ENCODE assay signal across 21 cellular contexts in genomic region chr3:64815691-64816225, GRCh38.
DNase-seq lines count a peak whose midpoint lies in the region; ATAC-seq and TF ChIP-seq lines count a peak whose summit lies in the region.
"Had no signal": no experiment of that assay in that cellular context is flagged by ENCODE, and none has a peak within 500 bp of the region (broad histone marks: within the 10 kb centered on the region; RNA-seq: fewer than 3 reads in every experiment).

No MANE protein-coding gene starts in this region.

- no peaks in the 10 kb centered on the region for H3K36me3 Mint-ChIP-seq in glutamatergic neuron (ENCODE audit: unreplicated experiment)
- no peaks in the 10 kb centered on the region for H3K36me3 Mint-ChIP-seq in activated CD4-positive, alpha-beta T cell treated with anti-CD3 and anti-CD28 coated beads, Interleukin-2, amount 10 ng/mL, durations not matched to agents 7 days and 5 days (ENCODE audit: low read depth)
- H3K36me3 Mint-ChIP-seq: CD4-positive, alpha-beta memory T cell; immature natural killer cell; stimulated activated effector memory CD8-positive, alpha-beta T cell treated with anti-CD3 and anti-CD28 coated beads, Interleukin-12 subunit alpha, Interleukin-12 subunit beta, amount 100 ng/mL, for 72 hours had no signal

- H3K4me3 ChIP-seq in cardiac muscle cell (no peak overlapping the region), right cardiac atrium (ENCODE audit: low read length) (no peak overlapping the region), trophoblast cell (ENCODE audit: low read depth, low read length) (no peak overlapping the region)
- H3K4me3 ChIP-seq: skin epidermis, uterus had no signal

- H3K27me3 ChIP-seq in cardiac muscle cell = no peaks in the 10 kb centered on the region
- no peaks in the 10 kb centered on the region for H3K27me3 ChIP-seq in right cardiac atrium (ENCODE audit: control insufficient read depth, insufficient read depth)
- no peaks in the 10 kb centered on the region for H3K27me3 ChIP-seq in trophoblast cell (ENCODE audit: insufficient read depth, low read length)
- H3K27me3 ChIP-seq: uterus had no signal

- no peak overlapping the region for H3K18ac ChIP-seq in trophoblast cell (ENCODE audit: low read length)

- peaks cover 2% of the 10 kb centered on the region for H3K27me3 Mint-ChIP-seq in glutamatergic neuron (ENCODE audit: unreplicated experiment)
- H3K27me3 Mint-ChIP-seq in activated CD4-positive, alpha-beta T cell treated with anti-CD3 and anti-CD28 coated beads, Interleukin-2, amount 10 ng/mL, durations not matched to agents 7 days and 5 days = no peaks in the 10 kb centered on the region
- H3K27me3 Mint-ChIP-seq: CD4-positive, alpha-beta memory T cell had no signal

- H3K4me2 ChIP-seq in trophoblast cell (ENCODE audit: low read length) = no peak overlapping the region

- no peak overlapping the region for H4K12ac ChIP-seq in trophoblast cell (ENCODE audit: low read depth, low read length)

- CTCF ChIA-PET in activated CD4-positive, alpha-beta T cell treated with anti-CD3 and anti-CD28 coated beads, Interleukin-2, amount 10 ng/mL, durations not matched to agents 7 days and 5 days (lab: Charles Lee) = no interaction called here

- no peak for ATAC-seq in right cardiac atrium
- ATAC-seq in GM21529 (IDR thresholded peaks at IDR 0.05; ENCODE audit: unreplicated experiment) = no peak
- ATAC-seq: activated CD8-positive, alpha-beta T cell treated with anti-CD3 and anti-CD28 coated beads, Interleukin-2, amount 10 ng/mL, durations not matched to agents 7 days and 5 days; stimulated activated effector memory CD8-positive, alpha-beta T cell treated with anti-CD3 and anti-CD28 coated beads, Interleukin-12 subunit alpha, Interleukin-12 subunit beta, amount 100 ng/mL, for 72 hours had no signal

- peaks cover 2% of the 10 kb centered on the region for H3K79me1 ChIP-seq in trophoblast cell (ENCODE audit: low read length)

- intact Hi-C loops in right cardiac atrium (cut with DNase I) = no loop called here

- no peak overlapping the region for H3K23ac ChIP-seq in trophoblast cell (ENCODE audit: low read length)

- H3K9me3 Mint-ChIP-seq in glutamatergic neuron (ENCODE audit: unreplicated experiment) = peaks cover 7% of the 10 kb centered on the region
- H3K9me3 Mint-ChIP-seq in activated CD4-positive, alpha-beta T cell treated with anti-CD3 and anti-CD28 coated beads, Interleukin-2, amount 10 ng/mL, durations not matched to agents 7 days and 5 days = peaks cover 3% of the 10 kb centered on the region

- H2BK12ac ChIP-seq in trophoblast cell (ENCODE audit: low read length) = peak overlapping the region; percentile 4

- H3K27ac Mint-ChIP-seq in glutamatergic neuron (ENCODE audit: unreplicated experiment) = peak overlapping the region; percentile 83
- H3K27ac Mint-ChIP-seq in activated CD4-positive, alpha-beta T cell treated with anti-CD3 and anti-CD28 coated beads, Interleukin-2, amount 10 ng/mL, durations not matched to agents 7 days and 5 days = no peak overlapping the region
- H3K27ac Mint-ChIP-seq: activated CD8-positive, alpha-beta T cell treated with anti-CD3 and anti-CD28 coated beads, Interleukin-2, amount 10 ng/mL, durations not matched to agents 7 days and 5 days; activated T-helper 1 cell treated with anti-CD3 and anti-CD28 coated beads, Interleukin-12 subunit alpha, Interleukin-12 subunit beta, Interleukin-2, Interleukin-4 antibody, amounts not matched to agents 30 ng/mL and 10 ng/mL and 1 ng/mL, durations not matched to agents 14 hours and 24 hours and 36 hours; immature natural killer cell; stimulated activated effector memory CD8-positive, alpha-beta T cell treated with anti-CD3 and anti-CD28 coated beads, Interleukin-12 subunit alpha, Interleukin-12 subunit beta, amount 100 ng/mL, for 72 hours had no signal

- no peak overlapping the region for H2AFZ ChIP-seq in trophoblast cell (ENCODE audit: insufficient read depth, low read length, poor library complexity)

- H3K4me1 ChIP-seq in cardiac muscle cell (ENCODE audit: low read depth) (peaks cover 33% of the 10 kb centered on the region), right cardiac atrium (ENCODE audit: control insufficient read depth, insufficient read depth, low read length) (peaks cover 5% of the 10 kb centered on the region), trophoblast cell (ENCODE audit: control insufficient read depth in 1 of 2, insufficient read depth in 2 of 2, low read length in 2 of 2) (peaks cover 3 to 11% of the 10 kb centered on the region in 2 experiments)

- POLR2A ChIA-PET in activated CD4-positive, alpha-beta T cell treated with anti-CD3 and anti-CD28 coated beads, Interleukin-2, amount 10 ng/mL, durations not matched to agents 7 days and 5 days (lab: Charles Lee) = no interaction called here

- H3K9me3 ChIP-seq in cardiac muscle cell (ENCODE audit: low read depth) (no peaks in the 10 kb centered on the region), right cardiac atrium (ENCODE audit: control insufficient read depth, low read length) (no peaks in the 10 kb centered on the region), trophoblast cell (ENCODE audit: insufficient read depth, low read depth, low read length) (no peaks in the 10 kb centered on the region)
- H3K9me3 ChIP-seq: uterus had no signal

- peak overlapping the region; percentile 84 for H3K27ac ChIP-seq in cardiac muscle cell
- no peak overlapping the region for H3K27ac ChIP-seq in right cardiac atrium (ENCODE audit: low read length)
- H3K27ac ChIP-seq in trophoblast cell (ENCODE audit: low read depth, low read length) = no peak overlapping the region

- H2AK5ac ChIP-seq in trophoblast cell (ENCODE audit: low read length) = no peak overlapping the region

- DNase-seq in cardiac muscle cell (ENCODE audit: low read depth in 1 of 2, low spot score in 1 of 2) (peak in 1 of 2 donors; percentile 36), right cardiac atrium (no peak), glutamatergic neuron (peak; percentile 27), trophoblast cell (no peak), hypothalamus (lab: John Stamatoyannopoulos, UW) (no peak)
- no peak for DNase-seq in activated CD4-positive, alpha-beta T cell treated with anti-CD3 and anti-CD28 coated beads for 1 hour
- DNase-seq in activated CD4-positive, alpha-beta T cell treated with anti-CD3 and anti-CD28 coated beads, Interleukin-2, amount 10 ng/mL, durations not matched to agents 7 days and 5 days = no peak
- DNase-seq: activated CD8-positive, alpha-beta T cell treated with anti-CD3 and anti-CD28 coated beads, Interleukin-2, amount 10 ng/mL, durations not matched to agents 7 days and 5 days; CD4-positive, alpha-beta memory T cell; EL; HCEC 1CT; immature natural killer cell; MV-4-11; NCI-H2081; NCI-H526; occipital lobe had no signal

- no peak overlapping the region for H2BK5ac ChIP-seq in trophoblast cell (ENCODE audit: low read depth, low read length, poor library complexity)

- no peak overlapping the region for H3K4ac ChIP-seq in trophoblast cell (ENCODE audit: low read depth, low read length)

- H3K14ac ChIP-seq in trophoblast cell (ENCODE audit: low read length) = no peak overlapping the region

- no peak overlapping the region for H4K8ac ChIP-seq in trophoblast cell (ENCODE audit: low read depth, low read length)

- TF ChIP-seq CTCF in cardiac muscle cell (IDR thresholded peaks at IDR 0.05; ENCODE audit: low read depth, low read length) (no peak), glutamatergic neuron (IDR thresholded peaks at IDR 0.05; ENCODE audit: partially characterized antibody, unreplicated experiment) (no peak)

- H3K79me2 ChIP-seq in trophoblast cell (ENCODE audit: control insufficient read depth, insufficient read depth, low read length, poor library complexity) = no peaks in the 10 kb centered on the region

- no peak overlapping the region for H4K91ac ChIP-seq in trophoblast cell (ENCODE audit: low read depth, low read length)

- peak overlapping the region; percentile 41 for H3K4me3 Mint-ChIP-seq in glutamatergic neuron (ENCODE audit: unreplicated experiment)
- no peak overlapping the region for H3K4me3 Mint-ChIP-seq in activated CD4-positive, alpha-beta T cell treated with anti-CD3 and anti-CD28 coated beads, Interleukin-2, amount 10 ng/mL, durations not matched to agents 7 days and 5 days
- H3K4me3 Mint-ChIP-seq: activated CD8-positive, alpha-beta T cell treated with anti-CD3 and anti-CD28 coated beads, Interleukin-2, amount 10 ng/mL, durations not matched to agents 7 days and 5 days; activated T-helper 1 cell treated with anti-CD3 and anti-CD28 coated beads, Interleukin-12 subunit alpha, Interleukin-12 subunit beta, Interleukin-2, Interleukin-4 antibody, amounts not matched to agents 30 ng/mL and 10 ng/mL and 1 ng/mL, durations not matched to agents 14 hours and 24 hours and 36 hours; CD4-positive, alpha-beta memory T cell; immature natural killer cell; stimulated activated effector memory CD8-positive, alpha-beta T cell treated with anti-CD3 and anti-CD28 coated beads, Interleukin-12 subunit alpha, Interleukin-12 subunit beta, amount 100 ng/mL, for 72 hours had no signal

- H3K9ac ChIP-seq in trophoblast cell (ENCODE audit: low read length) = no peak overlapping the region

- no peak overlapping the region for H2BK120ac ChIP-seq in trophoblast cell (ENCODE audit: insufficient read depth, low read length, poor library complexity)

- no peaks in the 10 kb centered on the region for H3K36me3 ChIP-seq in cardiac muscle cell
- no peaks in the 10 kb centered on the region for H3K36me3 ChIP-seq in trophoblast cell (ENCODE audit: control insufficient read depth in 1 of 2, insufficient read depth in 2 of 2, low read length in 2 of 2)
- H3K36me3 ChIP-seq: uterus had no signal

- 54% methylated on average over 6 of the region's 6 CpGs for WGBS in right cardiac atrium
- no CpG with 5 or more reads among the region's 6 CpGs for WGBS in trophoblast cell (ENCODE audit: extremely low coverage, insufficient coverage, insufficient read length)

- peaks cover 30% of the 10 kb centered on the region for H3K4me1 Mint-ChIP-seq in glutamatergic neuron (ENCODE audit: low read depth, unreplicated experiment)
- H3K4me1 Mint-ChIP-seq in activated CD4-positive, alpha-beta T cell treated with anti-CD3 and anti-CD28 coated beads, Interleukin-2, amount 10 ng/mL, durations not matched to agents 7 days and 5 days = no peaks in the 10 kb centered on the region
- H3K4me1 Mint-ChIP-seq: CD4-positive, alpha-beta memory T cell; immature natural killer cell; stimulated activated effector memory CD8-positive, alpha-beta T cell treated with anti-CD3 and anti-CD28 coated beads, Interleukin-12 subunit alpha, Interleukin-12 subunit beta, amount 100 ng/mL, for 72 hours had no signal
